In the genomic region with DNA sequence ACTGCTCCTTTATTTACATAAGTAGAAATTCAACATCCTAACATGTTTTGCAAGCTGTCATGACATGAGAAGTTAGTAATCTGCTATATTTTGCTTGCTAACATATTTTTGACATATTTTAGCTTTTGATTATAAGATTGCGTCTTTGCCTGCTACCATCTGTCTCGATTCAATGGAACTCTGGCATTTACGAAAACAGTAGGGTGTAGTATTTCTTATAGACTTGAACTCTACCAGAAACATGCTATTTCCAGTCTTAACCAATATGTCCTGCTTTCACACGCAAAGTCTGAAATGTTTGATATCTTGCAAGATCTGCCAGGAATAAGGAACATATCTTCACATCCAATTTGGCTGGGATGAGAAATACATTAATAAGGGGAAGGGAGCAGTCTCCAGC, we compare ENCODE assay signal across 22 cellular contexts.
DNase-seq lines count a peak whose midpoint lies in the region; ATAC-seq, FAIRE-seq and TF ChIP-seq lines count a peak whose summit lies in the region.
"Had no signal": no experiment of that assay in that cellular context is flagged by ENCODE, and none has a peak within 500 bp of the region (broad histone marks: within the 10 kb centered on the region; RNA-seq: fewer than 3 reads in every experiment).

No MANE protein-coding gene starts in this region.

- peaks cover 17% of the 10 kb centered on the region for H3K4me1 ChIP-seq in endothelial cell of umbilical vein (ENCODE audit: control insufficient read depth, extremely low read depth, insufficient read depth, low read length)
- H3K4me1 ChIP-seq: BE2C had no signal

- intact Hi-C loops in endothelial cell of umbilical vein (cut with micrococcal nuclease): loop anchor here (10.0 kb wide), 1 partner anchor 448 kb away; no protein-coding TSS in a partner anchor

- H3K36me3 ChIP-seq in endothelial cell of umbilical vein (ENCODE audit: control insufficient read depth in 2 of 2, extremely low read depth in 1 of 2, insufficient read depth in 2 of 2, low read length in 2 of 2): no peaks in the 10 kb centered on the region
- H3K36me3 ChIP-seq: BE2C; BLaER1 treated with 17β-estradiol and CSF1 and Interleukin-3, amounts not matched to agents 10 nM and 100 nM had no signal

- H3K9me1 ChIP-seq in endothelial cell of umbilical vein (replicated peaks; ENCODE audit: control insufficient read depth, extremely low read depth, insufficient read depth, low read length): no peaks in the 10 kb centered on the region

- H3K4me2 ChIP-seq in endothelial cell of umbilical vein (ENCODE audit: insufficient read depth, low read length): no peak overlapping the region
- H3K4me2 ChIP-seq: BLaER1 treated with 17β-estradiol and CSF1 and Interleukin-3, amounts not matched to agents 10 nM and 100 nM had no signal

- POLR2A ChIA-PET in endothelial cell of umbilical vein (lab: Charles Lee): interaction anchor here (0.6 to 0.9 kb wide), 2 partner anchors 9 to 347 kb away, joined by 3 to 5 read pairs; no protein-coding TSS in a partner anchor

- FAIRE-seq in endothelial cell of umbilical vein (lab: Jason Lieb, UNC): peak; percentile 21
- FAIRE-seq: D721Med, GM12878, GM19239, H1 had no signal

- H3K9me3 ChIP-seq in endothelial cell of umbilical vein (replicated peaks; ENCODE audit: control insufficient read depth, insufficient read depth, low read length): no peaks in the 10 kb centered on the region
- H3K9me3 ChIP-seq: BE2C; BLaER1 treated with 17β-estradiol and CSF1 and Interleukin-3, amounts not matched to agents 10 nM and 100 nM had no signal

- no peak overlapping the region for H3K9ac ChIP-seq in endothelial cell of umbilical vein (replicated peaks; ENCODE audit: extremely low read depth, insufficient read depth, low read length)
- H3K9ac ChIP-seq: BLaER1 treated with 17β-estradiol and CSF1 and Interleukin-3, amounts not matched to agents 10 nM and 100 nM; GM23248 had no signal

- no peaks in the 10 kb centered on the region for H3K27me3 ChIP-seq in endothelial cell of umbilical vein (ENCODE audit: control insufficient read depth in 2 of 2, insufficient read depth in 2 of 2, low read length in 2 of 2)
- H3K27me3 ChIP-seq: BE2C; BLaER1 treated with 17β-estradiol and CSF1 and Interleukin-3, amounts not matched to agents 10 nM and 100 nM had no signal

- no peak overlapping the region for H3K27ac ChIP-seq in endothelial cell of umbilical vein (ENCODE audit: insufficient read depth, low read depth, low read length)
- H3K27ac ChIP-seq: BLaER1 treated with 17β-estradiol and CSF1 and Interleukin-3, amounts not matched to agents 10 nM and 100 nM; GM23248 had no signal

- BruUV-seq in endothelial cell of umbilical vein (replicated peaks; lab: Mats Ljungman, UMichigan): no TSS peak

- TF ChIP-seq POLR2A in endothelial cell of umbilical vein (IDR thresholded peaks at IDR 0.05; ENCODE audit: low read depth, low read length): no peak

- no peak for TF ChIP-seq CTCF in AG10803 (conservative IDR thresholded peaks at IDR 0.05; ENCODE audit: low read length)
- TF ChIP-seq CTCF in endothelial cell of umbilical vein (IDR thresholded peaks at IDR 0.05; ENCODE audit: extremely low read depth in 1 of 2, insufficient read depth in 1 of 2, low read depth in 1 of 2, low read length in 2 of 2): no peak

- no peak for ATAC-seq in HG03097 (IDR thresholded peaks at IDR 0.05; ENCODE audit: low FRiP score, unreplicated experiment)
- ATAC-seq: GM12878 had no signal

- dilution Hi-C loops in endothelial cell of umbilical vein (cut with MboI; ENCODE audit: extremely low pct_ligation_motif_present, low sequenced_read_pairs): no loop called here

- no peak overlapping the region for H2AFZ ChIP-seq in endothelial cell of umbilical vein (ENCODE audit: low read depth, low read length)
- H2AFZ ChIP-seq: GM23248 had no signal

- H4K20me1 ChIP-seq in endothelial cell of umbilical vein (replicated peaks; ENCODE audit: control insufficient read depth, extremely low read depth, insufficient read depth, low read length): no peaks in the 10 kb centered on the region
- H4K20me1 ChIP-seq: BLaER1 treated with 17β-estradiol and CSF1 and Interleukin-3, amounts not matched to agents 10 nM and 100 nM had no signal

- H3K4me3 ChIP-seq in AG10803 (ENCODE audit: low read length) (no peak overlapping the region), endothelial cell of umbilical vein (replicated peaks in 1 of 3; ENCODE audit: insufficient read depth in 1 of 3, low read depth in 1 of 3, low read length in 3 of 3) (no peak overlapping the region)
- H3K4me3 ChIP-seq: BLaER1 treated with 17β-estradiol and CSF1 and Interleukin-3, amounts not matched to agents 10 nM and 100 nM; GM12878; GM23248 had no signal

- CTCF ChIA-PET in endothelial cell of umbilical vein (lab: Charles Lee): no interaction called here

- DNase-seq in AG10803 (ENCODE audit: low read depth): peak; percentile 23
- no peak for DNase-seq in endothelial cell of umbilical vein (ENCODE audit: low read depth, low spot score)
- peak; percentile 27 for DNase-seq in fibroblast of peridontal ligament (ENCODE audit: extremely low read depth)
- DNase-seq in NCI-H345 (lab: John Stamatoyannopoulos, UW): no peak
- DNase-seq in medulla oblongata (ENCODE audit: extremely low spot score): no peak
- DNase-seq: AML-193; BE2C; CD4-positive, alpha-beta T cell; CD8-positive, alpha-beta memory T cell; DMS 273 treated with DMSO at 0.1 percent for 48 hours; DMS79; EL; GDM1; GM23248; H7; HCEC 1CT had no signal

- no peaks in the 10 kb centered on the region for H3K79me2 ChIP-seq in endothelial cell of umbilical vein (ENCODE audit: control insufficient read depth, insufficient read depth, low read length)

TF ChIP-seq in endothelial cell of umbilical vein, 7 proteins besides CTCF, POLR2A, EP300 and RAD21:
- TF ChIP-seq JUN (IDR thresholded peaks at IDR 0.05; ENCODE audit: borderline replicate concordance, insufficient read depth, insufficient read length, low read depth) (no peak), MYC (IDR thresholded peaks at IDR 0.05; ENCODE audit: low read depth, low read length) (no peak), POLR2AphosphoS5 (IDR thresholded peaks at IDR 0.05; ENCODE audit: insufficient read depth, low read depth, low read length) (no peak), EZH2 (IDR thresholded peaks at IDR 0.05; ENCODE audit: borderline replicate concordance, low read depth, low read length, severe bottlenecking) (no peak), FOS (IDR thresholded peaks at IDR 0.05; ENCODE audit: borderline replicate concordance, insufficient read depth, low read length) (no peak), GATA2 (IDR thresholded peaks at IDR 0.05; ENCODE audit: insufficient read depth, insufficient read length, low read depth, low read length) (no peak)
- TF ChIP-seq, protein P1, sequence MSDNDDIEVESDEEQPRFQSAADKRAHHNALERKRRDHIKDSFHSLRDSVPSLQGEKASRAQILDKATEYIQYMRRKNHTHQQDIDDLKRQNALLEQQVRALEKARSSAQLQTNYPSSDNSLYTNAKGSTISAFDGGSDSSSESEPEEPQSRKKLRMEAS (IDR thresholded peaks at IDR 0.05; ENCODE audit: insufficient read depth, insufficient read length): no peak
TF ChIP-seq in endothelial cell of umbilical vein: peak in this region for 0.

Comparison
In these comparisons a context has a peak if more than half of its experiments do, and no peak if none do; other contexts are left out.
1. DNase-seq: peak in AG10803 (single experiment) and fibroblast of peridontal ligament (single experiment); none in endothelial cell of umbilical vein (single experiment), NCI-H345 (single experiment) and medulla oblongata (single experiment).